Comparison of ENCODE assay signal across 12 cellular contexts in the genomic region with DNA sequence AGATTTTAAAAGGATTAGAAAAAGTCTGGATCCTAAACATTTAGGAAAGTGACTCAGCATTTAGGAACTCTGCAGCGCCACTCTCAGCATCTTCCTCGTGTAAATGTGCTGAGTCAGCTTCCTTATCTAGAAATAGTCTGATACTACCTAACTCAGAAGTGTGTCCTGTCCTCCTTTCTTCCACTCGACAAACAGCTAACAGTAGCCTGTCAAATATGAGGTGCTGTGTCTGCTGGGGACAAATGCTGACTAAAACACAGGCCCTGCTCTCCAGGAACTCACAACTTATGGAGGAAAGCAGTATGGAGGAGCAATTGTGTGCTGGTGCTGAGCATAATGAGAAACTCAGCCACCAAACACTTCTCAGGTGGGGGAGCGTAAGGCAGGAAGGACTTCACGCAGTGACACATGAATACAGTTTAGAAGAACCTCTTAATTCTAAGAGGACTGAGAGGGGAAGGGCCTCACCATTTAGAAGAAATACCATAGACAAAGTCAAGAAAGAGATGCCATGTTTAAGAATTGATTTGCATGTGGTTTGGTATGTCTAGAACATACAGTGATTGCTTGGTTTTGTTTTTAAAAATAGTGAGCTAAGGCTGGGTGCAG.
DNase-seq lines count a peak whose midpoint lies in the region; ATAC-seq and TF ChIP-seq lines count a peak whose summit lies in the region.
"Had no signal": no experiment of that assay in that cellular context is flagged by ENCODE, and none has a peak within 500 bp of the region (broad histone marks: within the 10 kb centered on the region; RNA-seq: fewer than 3 reads in every experiment).

No MANE protein-coding gene starts in this region.

- 43% methylated on average over 4 of the region's 5 CpGs for WGBS in mesenchymal stem cell

- H2BK15ac ChIP-seq in mesenchymal stem cell (ENCODE audit: low read depth, poor library complexity, severe bottlenecking): peak overlapping the region; percentile 19

- no peak overlapping the region for H2AFZ ChIP-seq in mesenchymal stem cell (ENCODE audit: low read depth, low read length)

- H3K18ac ChIP-seq in mesenchymal stem cell (ENCODE audit: low read depth in 1 of 2, low read length in 2 of 2): peak overlapping the region; percentile 67 to 89

- H3K9ac ChIP-seq in mesenchymal stem cell (ENCODE audit: low read length): no peak overlapping the region

- H3K4me1 ChIP-seq in mesenchymal stem cell (ENCODE audit: control insufficient read depth, insufficient read depth, low read depth, low read length): peaks cover 9% of the 10 kb centered on the region

- peak overlapping the region; percentile 87 to 99 for H2BK12ac ChIP-seq in mesenchymal stem cell (ENCODE audit: low read length in 2 of 2)

- peak overlapping the region; percentile 44 for H2AK5ac ChIP-seq in mesenchymal stem cell (ENCODE audit: low read length, severe bottlenecking)

- H3K9me3 ChIP-seq in mesenchymal stem cell (ENCODE audit: control insufficient read depth, low read length): peaks cover 7% of the 10 kb centered on the region

- DNase-seq in mesenchymal stem cell (peak; percentile 73), Ammon's horn (ENCODE audit: low spot score) (no peak), activated T-cell treated with anti-CD3 and anti-CD28 coated beads for 4 hours (no peak), hippocampal formation (lab: John Stamatoyannopoulos, UW) (no peak), DMS 273 (lab: John Stamatoyannopoulos, UW; ENCODE audit: unreplicated experiment) (no peak)
- DNase-seq: dorsolateral prefrontal cortex, occipital lobe, T1000 had no signal

- H3K4me2 ChIP-seq in mesenchymal stem cell (ENCODE audit: low read length, poor library complexity, severe bottlenecking): no peak overlapping the region

- no peak overlapping the region for H3K27ac ChIP-seq in mesenchymal stem cell (ENCODE audit: low read length, poor library complexity, severe bottlenecking)
- H3K27ac ChIP-seq: dorsolateral prefrontal cortex had no signal

- H2BK5ac ChIP-seq in mesenchymal stem cell (ENCODE audit: low read depth, low read length, poor library complexity, severe bottlenecking): no peak overlapping the region

- H3K27me3 ChIP-seq in mesenchymal stem cell (ENCODE audit: control insufficient read depth in 1 of 2, insufficient read depth in 1 of 2, low read length in 2 of 2): no peaks in the 10 kb centered on the region
- H3K27me3 ChIP-seq: dorsolateral prefrontal cortex had no signal

- H3K4ac ChIP-seq in mesenchymal stem cell (ENCODE audit: low read depth in 1 of 2, low read length in 2 of 2): peak overlapping the region; percentile 5 to 42

- no peak overlapping the region for H3K4me3 ChIP-seq in mesenchymal stem cell (ENCODE audit: insufficient read depth in 1 of 2, low read depth in 1 of 2, low read length in 2 of 2)
- H3K4me3 ChIP-seq: dorsolateral prefrontal cortex had no signal

- ATAC-seq in GM18499 (IDR thresholded peaks at IDR 0.05; ENCODE audit: insufficient read depth, unreplicated experiment): peak; percentile 52
- ATAC-seq in HG02870 (IDR thresholded peaks at IDR 0.05; ENCODE audit: unreplicated experiment): peak; percentile 78
- ATAC-seq in SK-N-SH treated with all-trans-retinoic acid at 6 μM for 48 hours: peak; percentile 56
- ATAC-seq: activated T-helper 17 cell treated with anti-CD3 and anti-CD28 coated beads, Interleukin-2, amount 50 U/mL, for 72 hours had no signal

- no peak overlapping the region for H3K23ac ChIP-seq in mesenchymal stem cell (ENCODE audit: low read length in 2 of 2)

- H2BK120ac ChIP-seq in mesenchymal stem cell (ENCODE audit: low read depth, low read length): peak overlapping the region; percentile 64

- peak overlapping the region; percentile 6 for H4K91ac ChIP-seq in mesenchymal stem cell (ENCODE audit: low read length)

- H3K36me3 ChIP-seq in mesenchymal stem cell (ENCODE audit: control insufficient read depth in 1 of 2, insufficient read depth in 2 of 2, low read depth in 1 of 2, low read length in 2 of 2): peaks cover 8 to 19% of the 10 kb centered on the region in 2 experiments

- H4K8ac ChIP-seq in mesenchymal stem cell (ENCODE audit: low read length): peak overlapping the region; percentile 16

- no peak overlapping the region for H3K14ac ChIP-seq in mesenchymal stem cell (ENCODE audit: low read length in 2 of 2)

- H3K79me1 ChIP-seq in mesenchymal stem cell (replicated peaks; ENCODE audit: low read length, poor library complexity, severe bottlenecking): peaks cover 4% of the 10 kb centered on the region

TF ChIP-seq in SK-N-SH treated with all-trans-retinoic acid at 6 μM for 48 hours, 23 proteins besides CTCF, POLR2A, EP300 and RAD21:
- no peak for TF ChIP-seq ZNF565 (CRISPR knock-in tag; conservative IDR thresholded peaks at IDR 0.05; ENCODE audit: low read depth)
- TF ChIP-seq, protein P1, sequence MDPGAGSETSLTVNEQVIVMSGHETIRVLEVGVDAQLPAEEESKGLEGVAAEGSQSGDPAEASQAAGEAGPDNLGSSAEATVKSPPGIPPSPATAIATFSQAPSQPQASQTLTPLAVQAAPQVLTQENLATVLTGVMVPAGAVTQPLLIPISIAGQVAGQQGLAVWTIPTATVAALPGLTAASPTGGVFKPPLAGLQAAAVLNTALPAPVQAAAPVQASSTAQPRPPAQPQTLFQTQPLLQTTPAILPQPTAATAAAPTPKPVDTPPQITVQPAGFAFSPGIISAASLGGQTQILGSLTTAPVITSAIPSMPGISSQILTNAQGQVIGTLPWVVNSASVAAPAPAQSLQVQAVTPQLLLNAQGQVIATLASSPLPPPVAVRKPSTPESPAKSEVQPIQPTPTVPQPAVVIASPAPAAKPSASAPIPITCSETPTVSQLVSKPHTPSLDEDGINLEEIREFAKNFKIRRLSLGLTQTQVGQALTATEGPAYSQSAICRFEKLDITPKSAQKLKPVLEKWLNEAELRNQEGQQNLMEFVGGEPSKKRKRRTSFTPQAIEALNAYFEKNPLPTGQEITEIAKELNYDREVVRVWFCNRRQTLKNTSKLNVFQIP (CRISPR knock-in tag; IDR thresholded peaks at IDR 0.05; ENCODE audit: borderline replicate concordance, low read depth): no peak
- TF ChIP-seq ZC3H10 (CRISPR knock-in tag; IDR thresholded peaks at IDR 0.05): no peak
- no peak for TF ChIP-seq OSR1 (CRISPR knock-in tag; IDR thresholded peaks at IDR 0.05)
- TF ChIP-seq ISL1 (CRISPR knock-in tag; IDR thresholded peaks at IDR 0.05): no peak
- no peak for TF ChIP-seq ESRRG (CRISPR knock-in tag; IDR thresholded peaks at IDR 0.05)
